17 cellular contexts compared by ENCODE assay signal in the genomic region with DNA sequence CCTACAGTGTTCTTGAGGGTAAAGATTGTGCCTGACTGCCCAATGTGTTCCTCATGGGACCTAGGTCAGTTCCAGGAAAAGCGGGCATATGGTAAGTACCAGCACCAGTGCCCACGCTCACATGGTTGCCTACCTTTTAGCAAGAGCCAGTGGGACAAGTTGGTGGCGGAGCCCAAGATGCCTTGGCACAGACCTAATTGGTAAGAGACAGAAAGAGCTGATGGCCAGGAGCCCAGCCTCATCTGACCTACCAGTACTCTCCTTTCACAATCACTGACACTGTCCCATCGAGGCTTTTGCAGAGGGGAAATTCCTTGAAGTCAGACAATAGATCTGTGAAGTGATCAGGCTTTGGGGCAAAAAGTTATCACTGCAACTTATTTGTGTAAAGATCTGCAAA.
DNase-seq lines count a peak whose midpoint lies in the region; ATAC-seq and TF ChIP-seq lines count a peak whose summit lies in the region.
"Had no signal": no experiment of that assay in that cellular context is flagged by ENCODE, and none has a peak within 500 bp of the region (broad histone marks: within the 10 kb centered on the region; RNA-seq: fewer than 3 reads in every experiment).

No MANE protein-coding gene starts in this region.

- intact Hi-C loops in Right ventricle myocardium superior (cut with DNase I), result no loop called here
- intact Hi-C loops in cardiac septum (cut with DNase I), result no loop called here
- intact Hi-C loops in heart left ventricle (cut with DNase I), result no loop called here

- H3K9me3 Mint-ChIP-seq in osteocyte (ENCODE audit: unreplicated experiment), result no peaks in the 10 kb centered on the region
- no peaks in the 10 kb centered on the region for H3K9me3 Mint-ChIP-seq in stimulated activated memory B cell treated with anti-CD40 and anti-IgM and Interleukin-4, amounts not matched to agents 10 μg/mL and 1 μg/mL and 100 μg/mL, for 72 hours

- H3K4me1 ChIP-seq in heart left ventricle, result no peaks in the 10 kb centered on the region

- no peak for TF ChIP-seq CTCF in heart left ventricle (IDR thresholded peaks at IDR 0.05)
- TF ChIP-seq CTCF in osteocyte (IDR thresholded peaks at IDR 0.05), result no peak

- ATAC-seq in Right ventricle myocardium superior (ENCODE audit: poor library complexity) (peak; percentile 84), heart left ventricle (peak; percentile 68 to 83 (median 76))
- ATAC-seq in stimulated activated memory B cell treated with anti-CD40 and anti-IgM and Interleukin-4, amounts not matched to agents 10 μg/mL and 1 μg/mL and 100 μg/mL, for 72 hours, result no peak

- TF ChIP-seq POLR2A in heart left ventricle (IDR thresholded peaks at IDR 0.05), result no peak

- WGBS in heart left ventricle, 4 donors, result 40 to 72% (median 64%) methylated on average over 4 of the region's 4 CpGs

- H3K36me3 Mint-ChIP-seq in osteocyte (ENCODE audit: unreplicated experiment), result no peaks in the 10 kb centered on the region
- H3K36me3 Mint-ChIP-seq in stimulated activated memory B cell treated with anti-CD40 and anti-IgM and Interleukin-4, amounts not matched to agents 10 μg/mL and 1 μg/mL and 100 μg/mL, for 72 hours, result no peaks in the 10 kb centered on the region

- no peak overlapping the region for H3K27ac ChIP-seq in heart left ventricle

- H3K4me1 Mint-ChIP-seq in osteocyte (ENCODE audit: unreplicated experiment), result peaks cover 16% of the 10 kb centered on the region
- no peaks in the 10 kb centered on the region for H3K4me1 Mint-ChIP-seq in stimulated activated memory B cell treated with anti-CD40 and anti-IgM and Interleukin-4, amounts not matched to agents 10 μg/mL and 1 μg/mL and 100 μg/mL, for 72 hours

- no peak overlapping the region for H3K27ac Mint-ChIP-seq in osteocyte (ENCODE audit: unreplicated experiment)
- H3K27ac Mint-ChIP-seq in stimulated activated memory B cell treated with anti-CD40 and anti-IgM and Interleukin-4, amounts not matched to agents 10 μg/mL and 1 μg/mL and 100 μg/mL, for 72 hours, result no peak overlapping the region

- no peaks in the 10 kb centered on the region for H3K27me3 ChIP-seq in heart left ventricle

- no peaks in the 10 kb centered on the region for H3K36me3 ChIP-seq in heart left ventricle

- DNase-seq in Right ventricle myocardium superior, result peak; percentile 54
- DNase-seq in cardiac septum (ENCODE audit: low spot score), result no peak
- peak in 3 of 5 donors; percentile 16 to 62 (median 44) for DNase-seq in heart left ventricle
- DNase-seq in osteocyte (ENCODE audit: extremely low spot score, unreplicated experiment), result peak; percentile 34
- no peak for DNase-seq in NCI-H69 (lab: John Stamatoyannopoulos, UW)
- DNase-seq in NCI-H1417 treated with DMSO at 0.1 percent for 48 hours (lab: John Stamatoyannopoulos, UW), result no peak
- DNase-seq: DMS153, DND-41, NCI-H1048, NCI-H1417, NCI-H1694 treated with DMSO at 0.1 percent for 48 hours, NCI-H2081, NCI-H2227 treated with DMSO at 0.1 percent for 48 hours, NCI-H526 treated with DMSO at 0.1 percent for 48 hours, RPMI8226, SHP77 treated with DMSO at 0.1 percent for 48 hours had no signal

- H3K4me3 Mint-ChIP-seq in osteocyte (ENCODE audit: unreplicated experiment), result no peak overlapping the region
- H3K4me3 Mint-ChIP-seq in stimulated activated memory B cell treated with anti-CD40 and anti-IgM and Interleukin-4, amounts not matched to agents 10 μg/mL and 1 μg/mL and 100 μg/mL, for 72 hours, result no peak overlapping the region

- no peak overlapping the region for H3K4me3 ChIP-seq in heart left ventricle

- peaks cover 1% of the 10 kb centered on the region for H3K27me3 Mint-ChIP-seq in osteocyte (ENCODE audit: unreplicated experiment)
- H3K27me3 Mint-ChIP-seq in stimulated activated memory B cell treated with anti-CD40 and anti-IgM and Interleukin-4, amounts not matched to agents 10 μg/mL and 1 μg/mL and 100 μg/mL, for 72 hours, result peaks cover 11% of the 10 kb centered on the region

- H3K9me3 ChIP-seq in heart left ventricle, result no peaks in the 10 kb centered on the region

Comparison
In these comparisons a context has a peak if more than half of its experiments do, and no peak if none do; other contexts are left out.
1. DNase-seq: peak in Right ventricle myocardium superior (single experiment), heart left ventricle (3 of 5) and osteocyte (single experiment); none in cardiac septum (single experiment), NCI-H69 (single experiment) and NCI-H1417 treated with DMSO at 0.1 percent for 48 hours (single experiment).